34 cellular contexts compared by ENCODE assay signal in genomic region chr2:7127687-7128086, GRCh38.
"Had no signal": no experiment of that assay in that cellular context is flagged by ENCODE, and none has a peak within 500 bp of the region (broad histone marks: within the 10 kb centered on the region; RNA-seq: fewer than 3 reads in every experiment).

No MANE protein-coding gene starts in this region.

- DNase-seq: activated effector memory CD4-positive, alpha-beta T cell treated with anti-CD3 and anti-CD28 coated beads, Interleukin-2, amount 50 U/mL, for 16 hours; activated effector memory CD4-positive, alpha-beta T cell treated with Interleukin-2 at 50 U/mL for 16 hours; activated gamma-delta T cell; activated gamma-delta T cell treated with Interleukin-2 at 50 U/mL for 16 hours; activated naive CD4-positive, alpha-beta T cell; activated naive CD4-positive, alpha-beta T cell treated with anti-CD3 and anti-CD28 coated beads for 36 hours; activated naive CD4-positive, alpha-beta T cell treated with anti-CD3 and anti-CD28 coated beads, Interleukin-2, amount 10 ng/mL, durations not matched to agents 7 days and 5 days; activated naive CD4-positive, alpha-beta T cell treated with anti-CD3 and anti-CD28 coated beads, Interleukin-2, amount 50 U/mL, for 16 hours; activated naive CD4-positive, alpha-beta T cell treated with Interleukin-2 at 50 U/mL for 16 hours; activated naive CD8-positive, alpha-beta T cell treated with anti-CD3 and anti-CD28 coated beads for 36 hours; activated naive CD8-positive, alpha-beta T cell treated with anti-CD3 and anti-CD28 coated beads, Interleukin-2, amount 10 ng/mL, durations not matched to agents 7 days and 5 days; activated naive CD8-positive, alpha-beta T cell treated with anti-CD3 and anti-CD28 coated beads, Interleukin-2, amount 50 U/mL, for 24 hours; activated T-cell treated with anti-CD3 and anti-CD28 coated beads, Interleukin-2, amount 50 U/mL, for 1 hour; activated T-cell treated with anti-CD3 and anti-CD28 coated beads, Interleukin-2, amount 50 U/mL, for 24 hours; activated T-cell treated with anti-CD3 and anti-CD28 coated beads, Interleukin-2, amount 50 U/mL, for 4 hours; activated T-cell treated with anti-CD3 and anti-CD28 coated beads, Interleukin-2, amount 50 U/mL, for 48 hours; activated T-cell treated with anti-CD3 and anti-CD28 coated beads, Interleukin-2, amount 50 U/mL, for 72 hours; adrenal gland; amniotic stem cell; amygdala; anterior cingulate cortex; aorta; body of pancreas; brain microvascular endothelial cell; caudate nucleus; central memory CD4-positive, alpha-beta T cell; cerebellar nuclear complex had no signal

- ATAC-seq: activated naive CD4-positive, alpha-beta T cell treated with anti-CD3 and anti-CD28 coated beads, Interleukin-2, amount 50 U/mL, for 72 hours; activated naive CD8-positive, alpha-beta T cell treated with anti-CD3 and anti-CD28 coated beads, Interleukin-2, amount 50 U/mL, for 24 hours; activated T-cell treated with anti-CD3 and anti-CD28 coated beads, Interleukin-2, amount 50 U/mL, for 4 hours; activated T-cell treated with anti-CD3 and anti-CD28 coated beads, Interleukin-2, amount 50 U/mL, for 72 hours; activated T-helper 17 cell treated with anti-CD3 and anti-CD28 coated beads, Interleukin-2, amount 50 U/mL, for 72 hours; body of pancreas had no signal

- H3K27me3 ChIP-seq: adrenal gland, ascending aorta, body of pancreas, brain microvascular endothelial cell, breast epithelium, cardiac muscle cell had no signal

- H3K4me1 ChIP-seq: adrenal gland, ascending aorta, body of pancreas, breast epithelium had no signal

- H3K36me3 ChIP-seq: adrenal gland, ascending aorta, brain microvascular endothelial cell, breast epithelium, cardiac muscle cell had no signal

- H3K27ac ChIP-seq: adrenal gland, ascending aorta, body of pancreas, brain microvascular endothelial cell, breast epithelium, cardiac muscle cell had no signal

- FAIRE-seq: astrocyte, bronchial epithelial cell had no signal

- H3K4me3 ChIP-seq: adrenal gland, ascending aorta, body of pancreas, breast epithelium, cardiac muscle cell had no signal

- H3K9me3 ChIP-seq: adrenal gland, ascending aorta, body of pancreas, breast epithelium had no signal
